19 cellular contexts compared by ENCODE assay signal in the genomic region with DNA sequence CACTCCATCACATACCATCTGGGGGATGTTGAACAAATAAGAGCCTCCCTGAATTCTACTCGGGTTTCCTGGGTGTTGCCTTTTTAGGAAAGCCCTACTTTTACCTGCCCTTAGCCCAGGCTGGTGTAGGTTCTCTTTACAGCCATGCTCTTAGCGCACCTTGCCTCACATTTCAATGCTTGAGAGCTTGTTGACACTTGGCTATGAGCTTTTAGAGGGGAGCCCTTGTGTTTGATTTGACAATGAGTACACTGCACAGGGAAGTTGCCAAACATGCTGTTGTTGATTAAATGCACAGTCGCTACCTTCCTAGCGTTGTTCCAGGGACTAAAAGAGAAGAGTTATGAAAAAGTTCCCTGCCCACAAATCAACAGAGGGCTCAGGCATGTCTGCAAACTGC.
"Had no signal": no experiment of that assay in that cellular context is flagged by ENCODE, and none has a peak within 500 bp of the region (broad histone marks: within the 10 kb centered on the region; RNA-seq: fewer than 3 reads in every experiment).

No MANE protein-coding gene starts in this region.

- H3K4me1 Mint-ChIP-seq: activated CD4-positive, alpha-beta T cell treated with anti-CD3 and anti-CD28 coated beads, Interleukin-2, amount 10 ng/mL, durations not matched to agents 7 days and 5 days; naive thymus-derived CD8-positive, alpha-beta T cell had no signal

- ATAC-seq: heart left ventricle; left colon; mucosa of descending colon; naive thymus-derived CD8-positive, alpha-beta T cell had no signal

- H3K4me1 ChIP-seq: heart left ventricle, stomach had no signal

- H3K9me3 Mint-ChIP-seq: activated CD4-positive, alpha-beta T cell treated with anti-CD3 and anti-CD28 coated beads, Interleukin-2, amount 10 ng/mL, durations not matched to agents 7 days and 5 days; naive thymus-derived CD8-positive, alpha-beta T cell had no signal

- DNase-seq: activated CD4-positive, alpha-beta T cell treated with anti-CD3 and anti-CD28 coated beads, Interleukin-2, amount 10 ng/mL, durations not matched to agents 7 days and 5 days; activated CD8-positive, alpha-beta memory T cell treated with anti-CD3 and anti-CD28 coated beads for 24 hours; activated naive CD4-positive, alpha-beta T cell treated with anti-CD3 and anti-CD28 coated beads, Interleukin-2, amount 50 U/mL, for 16 hours; central memory CD4-positive, alpha-beta T cell; cortex of kidney; effector CD8-positive, alpha-beta T cell; heart left ventricle; left colon; mammary epithelial cell; mucosa of descending colon; naive thymus-derived CD8-positive, alpha-beta T cell; retina; stimulated activated CD4-positive, alpha-beta T cell treated with anti-CD3 and anti-CD28 coated beads, Interleukin-15, amount 100 ng/mL, for 24 hours; stimulated activated CD4-positive, alpha-beta T cell treated with anti-CD3 and anti-CD28 coated beads, Interleukin-4, amount 100 ng/mL, for 24 hours; stomach had no signal

- FAIRE-seq: frontal cortex had no signal

- H3K27ac ChIP-seq: adrenal gland, heart left ventricle, neutrophil, stomach, thoracic aorta had no signal

- H3K36me3 Mint-ChIP-seq: naive thymus-derived CD8-positive, alpha-beta T cell had no signal

- H3K27me3 ChIP-seq: adrenal gland, heart left ventricle, stomach had no signal

- H3K27ac Mint-ChIP-seq: activated CD4-positive, alpha-beta T cell treated with anti-CD3 and anti-CD28 coated beads, Interleukin-2, amount 10 ng/mL, durations not matched to agents 7 days and 5 days; naive thymus-derived CD8-positive, alpha-beta T cell had no signal

- H3K4me3 ChIP-seq: adrenal gland, heart left ventricle, mucosa of descending colon, stomach, thoracic aorta had no signal

- H3K9me3 ChIP-seq: adrenal gland, heart left ventricle, mucosa of descending colon, neutrophil, stomach, thoracic aorta had no signal

- H3K4me3 Mint-ChIP-seq: activated CD4-positive, alpha-beta T cell treated with anti-CD3 and anti-CD28 coated beads, Interleukin-2, amount 10 ng/mL, durations not matched to agents 7 days and 5 days; naive thymus-derived CD8-positive, alpha-beta T cell had no signal

- H3K36me3 ChIP-seq: adrenal gland, heart left ventricle, neutrophil, stomach, thoracic aorta had no signal
